ENCODE assay signal across 26 cellular contexts in the genomic region with DNA sequence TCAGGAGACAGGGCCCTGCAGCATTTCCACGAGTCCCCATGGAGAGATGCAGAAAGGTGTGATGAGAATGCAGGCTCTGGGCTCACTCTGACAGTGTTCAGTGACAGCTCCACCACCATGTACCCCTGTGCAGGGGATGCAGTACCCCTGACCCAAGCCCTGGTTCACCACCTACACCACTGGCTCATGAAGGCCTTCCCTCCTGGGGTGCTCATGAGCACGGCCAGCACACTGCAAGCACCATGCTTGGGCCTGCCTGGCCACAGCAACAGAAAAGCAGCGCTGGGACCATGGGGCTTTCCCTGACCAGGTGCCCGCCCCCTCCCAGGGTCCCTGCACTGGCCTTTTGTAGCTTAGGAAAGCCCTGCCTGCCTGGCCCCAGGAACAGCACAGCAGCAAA. TPM values are rescaled to one million over a fixed set of nuclear protein-coding genes. Genes with fewer than 3 reads are reported as not detected.
A peak's percentile ranks its signal among the peaks of the same experiment; 100 is the strongest.
DNase-seq lines count a peak whose midpoint lies in the region; ATAC-seq and FAIRE-seq lines count a peak whose summit lies in the region.
"Had no signal": no experiment of that assay in that cellular context is flagged by ENCODE, and none has a peak within 500 bp of the region (broad histone marks: within the 10 kb centered on the region; RNA-seq: fewer than 3 reads in every experiment).

No MANE protein-coding gene starts in this region.

- FAIRE-seq in small intestine (lab: Jason Lieb, UNC), result no peak
- FAIRE-seq: H1 had no signal

- H3K27me3 ChIP-seq in small intestine (ENCODE audit: control insufficient read depth in 2 of 2, insufficient read depth in 2 of 2, low read length in 2 of 2), result no peaks in the 10 kb centered on the region
- H3K27me3 ChIP-seq: esophagus muscularis mucosa, tibial nerve had no signal

- CTCF ChIA-PET in activated CD4-positive, alpha-beta T cell treated with anti-CD3 and anti-CD28 coated beads for 36 hours (lab: Charles Lee), result interaction anchor here (14.6 kb wide), 1 partner anchor 128 kb away, joined by 269 read pairs; no protein-coding TSS in a partner anchor

- 91 to 98% (median 95%) methylated on average over 4 of the region's 4 CpGs for WGBS in small intestine, 3 donors

- H3K27ac ChIP-seq in small intestine (ENCODE audit: low read depth in 1 of 2, low read length in 1 of 2), result peak overlapping the region in 1 of 2 donors; percentile 75

- POLR2A ChIA-PET in activated CD4-positive, alpha-beta T cell treated with anti-CD3 and anti-CD28 coated beads for 36 hours (lab: Charles Lee), result no interaction called here

- H3K4me3 ChIP-seq in small intestine (ENCODE audit: low read depth in 1 of 2, low read length in 2 of 2), result no peak overlapping the region
- H3K4me3 ChIP-seq: esophagus muscularis mucosa, tibial nerve had no signal

- no peak for DNase-seq in activated CD4-positive, alpha-beta T cell treated with anti-CD3 and anti-CD28 coated beads for 36 hours
- DNase-seq in activated CD4-positive, alpha-beta T cell treated with anti-CD3 and anti-CD28 coated beads, Interleukin-2, amount 50 U/mL, for 48 hours, result no peak
- DNase-seq in T-helper 17 cell, result no peak
- no peak for DNase-seq in effector memory CD8-positive, alpha-beta T cell
- DNase-seq in stimulated activated naive B cell treated with anti-CD40 and anti-IgM and Interleukin-4, amounts not matched to agents 10 μg/mL and 1 μg/mL and 100 μg/mL, for 72 hours, result no peak
- no peak for DNase-seq in KG1 (lab: John Stamatoyannopoulos, UW)
- DNase-seq in small intestine, result no peak
- DNase-seq in COR-L47 (lab: John Stamatoyannopoulos, UW), result no peak
- DNase-seq: Calu3; effector CD4-positive, alpha-beta T cell; kidney glomerular epithelial cell; MM.1S; NCI-H1436 treated with DMSO at 0.1 percent for 48 hours; NCI-H2171 treated with DMSO at 0.1 percent for 48 hours; OCI-M1; SHP77 treated with DMSO at 0.1 percent for 48 hours; stimulated activated CD4-positive, alpha-beta T cell treated with anti-CD3 and anti-CD28 coated beads, Interleukin-1b, Interleukin-23, amount 100 ng/mL, for 48 hours; stimulated activated naive CD4-positive, alpha-beta T cell treated with Interleukin-2 at 50 U/mL for 16 hours had no signal

- H3K9me3 ChIP-seq in T-helper 17 cell (ENCODE audit: control insufficient read depth, low read length, poor library complexity, severe bottlenecking), result no peaks in the 10 kb centered on the region
- H3K9me3 ChIP-seq in small intestine (ENCODE audit: control insufficient read depth, low read depth), result no peaks in the 10 kb centered on the region
- H3K9me3 ChIP-seq: esophagus muscularis mucosa, tibial nerve had no signal

- H3K4me1 ChIP-seq in small intestine (ENCODE audit: control insufficient read depth in 2 of 2, insufficient read depth in 1 of 2, low read depth in 1 of 2, low read length in 1 of 2), result peaks cover 0 to 3% of the 10 kb centered on the region in 2 donors
- H3K4me1 ChIP-seq: tibial nerve had no signal

- peaks cover 16 to 26% of the 10 kb centered on the region in 2 donors for H3K36me3 ChIP-seq in small intestine (ENCODE audit: control insufficient read depth in 2 of 2, insufficient read depth in 2 of 2, low read length in 2 of 2)

- H3K9me3 Mint-ChIP-seq in activated CD4-positive, alpha-beta T cell treated with anti-CD3 and anti-CD28 coated beads for 36 hours (ENCODE audit: low read depth), result no peaks in the 10 kb centered on the region
- no peaks in the 10 kb centered on the region for H3K9me3 Mint-ChIP-seq in effector memory CD8-positive, alpha-beta T cell
- H3K9me3 Mint-ChIP-seq in stimulated activated naive B cell treated with anti-CD40 and anti-IgM and Interleukin-4, amounts not matched to agents 10 μg/mL and 1 μg/mL and 100 μg/mL, for 72 hours, result no peaks in the 10 kb centered on the region
- H3K9me3 Mint-ChIP-seq: memory B cell, WTC11 had no signal

- peaks cover 51% of the 10 kb centered on the region for H3K4me1 Mint-ChIP-seq in activated CD4-positive, alpha-beta T cell treated with anti-CD3 and anti-CD28 coated beads for 36 hours
- peaks cover 46% of the 10 kb centered on the region for H3K4me1 Mint-ChIP-seq in T-helper 17 cell
- peaks cover 88 to 91% of the 10 kb centered on the region in 2 donors for H3K4me1 Mint-ChIP-seq in effector memory CD8-positive, alpha-beta T cell (ENCODE audit: low read depth in 2 of 2)
- no peaks in the 10 kb centered on the region for H3K4me1 Mint-ChIP-seq in stimulated activated naive B cell treated with anti-CD40 and anti-IgM and Interleukin-4, amounts not matched to agents 10 μg/mL and 1 μg/mL and 100 μg/mL, for 72 hours
- H3K4me1 Mint-ChIP-seq: memory B cell, WTC11 had no signal

- peaks cover 77% of the 10 kb centered on the region for H3K36me3 Mint-ChIP-seq in activated CD4-positive, alpha-beta T cell treated with anti-CD3 and anti-CD28 coated beads for 36 hours (ENCODE audit: low read depth)
- peaks cover 10% of the 10 kb centered on the region for H3K36me3 Mint-ChIP-seq in T-helper 17 cell (ENCODE audit: low read depth)
- peaks cover 92% of the 10 kb centered on the region for H3K36me3 Mint-ChIP-seq in effector memory CD8-positive, alpha-beta T cell (ENCODE audit: insufficient read depth)
- H3K36me3 Mint-ChIP-seq in stimulated activated naive B cell treated with anti-CD40 and anti-IgM and Interleukin-4, amounts not matched to agents 10 μg/mL and 1 μg/mL and 100 μg/mL, for 72 hours, result peaks cover 45 to 78% of the 10 kb centered on the region in 2 donors

- peak overlapping the region; percentile 39 for H3K27ac Mint-ChIP-seq in activated CD4-positive, alpha-beta T cell treated with anti-CD3 and anti-CD28 coated beads for 36 hours
- peak overlapping the region; percentile 83 for H3K27ac Mint-ChIP-seq in T-helper 17 cell
- peak overlapping the region; percentile 86 to 92 for H3K27ac Mint-ChIP-seq in effector memory CD8-positive, alpha-beta T cell
- H3K27ac Mint-ChIP-seq in stimulated activated naive B cell treated with anti-CD40 and anti-IgM and Interleukin-4, amounts not matched to agents 10 μg/mL and 1 μg/mL and 100 μg/mL, for 72 hours, result peak overlapping the region; percentile 44
- H3K27ac Mint-ChIP-seq: memory B cell, WTC11 had no signal

- ATAC-seq in activated CD4-positive, alpha-beta T cell treated with anti-CD3 and anti-CD28 coated beads for 36 hours, result no peak
- no peak for ATAC-seq in T-helper 17 cell
- ATAC-seq in effector memory CD8-positive, alpha-beta T cell (replicated peaks), result no peak
- no peak for ATAC-seq in stimulated activated naive B cell treated with anti-CD40 and anti-IgM and Interleukin-4, amounts not matched to agents 10 μg/mL and 1 μg/mL and 100 μg/mL, for 72 hours (replicated peaks)
- ATAC-seq: WTC11 had no signal

- H3K4me3 Mint-ChIP-seq in activated CD4-positive, alpha-beta T cell treated with anti-CD3 and anti-CD28 coated beads for 36 hours, result no peak overlapping the region
- H3K4me3 Mint-ChIP-seq in T-helper 17 cell, result peak overlapping the region; percentile 33
- peak overlapping the region; percentile 61 to 87 for H3K4me3 Mint-ChIP-seq in effector memory CD8-positive, alpha-beta T cell
- no peak overlapping the region for H3K4me3 Mint-ChIP-seq in stimulated activated naive B cell treated with anti-CD40 and anti-IgM and Interleukin-4, amounts not matched to agents 10 μg/mL and 1 μg/mL and 100 μg/mL, for 72 hours
- H3K4me3 Mint-ChIP-seq: memory B cell, WTC11 had no signal

- intact Hi-C loops in activated CD4-positive, alpha-beta T cell treated with anti-CD3 and anti-CD28 coated beads for 36 hours (cut with DNase I, micrococcal nuclease), result no loop called here

- peaks cover 8% of the 10 kb centered on the region for H3K27me3 Mint-ChIP-seq in activated CD4-positive, alpha-beta T cell treated with anti-CD3 and anti-CD28 coated beads for 36 hours
- H3K27me3 Mint-ChIP-seq in T-helper 17 cell, result no peaks in the 10 kb centered on the region
- H3K27me3 Mint-ChIP-seq in effector memory CD8-positive, alpha-beta T cell, result no peaks in the 10 kb centered on the region
- H3K27me3 Mint-ChIP-seq in stimulated activated naive B cell treated with anti-CD40 and anti-IgM and Interleukin-4, amounts not matched to agents 10 μg/mL and 1 μg/mL and 100 μg/mL, for 72 hours, result no peaks in the 10 kb centered on the region
- H3K27me3 Mint-ChIP-seq: memory B cell had no signal

RNA-seq across cellular contexts. Expression of gene CXCR6, which starts 6.2 kb away (rescaled TPM):
- under 1 TPM; 0.42 to 0.85 TPM for total RNA-seq in activated CD4-positive, alpha-beta T cell treated with anti-CD3 and anti-CD28 coated beads for 36 hours
- total RNA-seq in T-helper 17 cell, result 1 to 10 TPM; 2.0 to 4.4 TPM
- polyA plus RNA-seq in small intestine, result 1 to 10 TPM in 2 of 3 donors, under 1 TPM in 1; 0.45 to 2.7 (median 2.2) TPM
- total RNA-seq: A172, Calu3, cerebellum, H1, osteocyte, WTC11 had no signal
- polyA plus RNA-seq: H1 had no signal

RNA-seq across cellular contexts. Expression of gene FYCO1, which starts 46.2 kb away (rescaled TPM):
- 10 to 100 TPM in 1 of 2 experiments, 1 to 10 TPM in 1; 8.2 to 10.6 TPM for total RNA-seq in activated CD4-positive, alpha-beta T cell treated with anti-CD3 and anti-CD28 coated beads for 36 hours
- total RNA-seq in T-helper 17 cell, result 10 to 100 TPM; 27.3 to 32.6 TPM
- 1 to 10 TPM; 6.5 to 9.6 (median 8.3) TPM for polyA plus RNA-seq in small intestine

Comparison
In these comparisons a context has a peak if more than half of its experiments do, and no peak if none do; other contexts are left out.
1. H3K27ac Mint-ChIP-seq: peak in every context shown above with its lines; median percentile 89 in effector memory CD8-positive, alpha-beta T cell; 83 in T-helper 17 cell; 44 in stimulated activated naive B cell treated with anti-CD40 and anti-IgM and Interleukin-4, amounts not matched to agents 10 μg/mL and 1 μg/mL and 100 μg/mL, for 72 hours; 39 in activated CD4-positive, alpha-beta T cell treated with anti-CD3 and anti-CD28 coated beads for 36 hours.
2. H3K4me3 Mint-ChIP-seq: peak in T-helper 17 cell (single experiment) and effector memory CD8-positive, alpha-beta T cell (2 of 2); none in activated CD4-positive, alpha-beta T cell treated with anti-CD3 and anti-CD28 coated beads for 36 hours (single experiment) and stimulated activated naive B cell treated with anti-CD40 and anti-IgM and Interleukin-4, amounts not matched to agents 10 μg/mL and 1 μg/mL and 100 μg/mL, for 72 hours (0 of 2).